In the genomic region with DNA sequence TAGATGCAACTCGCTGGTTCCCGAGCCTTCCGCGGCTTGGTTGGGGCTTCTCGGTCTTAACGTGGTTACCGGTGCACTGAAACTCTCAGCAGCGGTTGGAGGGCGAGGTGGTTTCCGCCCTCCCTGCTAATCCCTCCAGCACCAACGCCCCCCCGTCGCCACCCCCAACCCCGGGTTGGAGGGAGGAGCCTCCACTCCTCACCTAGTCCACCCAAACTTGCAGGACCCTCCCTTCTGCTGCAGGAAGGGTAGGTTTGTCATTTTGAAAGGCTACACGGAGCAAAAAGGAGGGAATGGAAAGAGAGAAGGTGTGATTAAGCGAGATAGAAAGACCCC, we compare ENCODE assay signal across 14 cellular contexts.
DNase-seq lines count a peak whose midpoint lies in the region; ATAC-seq and TF ChIP-seq lines count a peak whose summit lies in the region.
"Had no signal": no experiment of that assay in that cellular context is flagged by ENCODE, and none has a peak within 500 bp of the region (broad histone marks: within the 10 kb centered on the region; RNA-seq: fewer than 3 reads in every experiment).

No MANE protein-coding gene starts in this region.

- intact Hi-C loops in natural killer cell (cut with micrococcal nuclease) = no loop called here

- no peak overlapping the region for H3K27ac Mint-ChIP-seq in natural killer cell
- H3K27ac Mint-ChIP-seq: activated CD4-positive, alpha-beta T cell treated with anti-CD3 and anti-CD28 coated beads, Interleukin-2, amount 10 ng/mL, durations not matched to agents 7 days and 5 days; stimulated activated effector memory CD8-positive, alpha-beta T cell treated with anti-CD3 and anti-CD28 coated beads, Interleukin-12 subunit alpha, Interleukin-12 subunit beta, amount 100 ng/mL, for 72 hours had no signal

- WGBS in HUES64 = 2% methylated on average over 12 of the region's 16 CpGs

- no peaks in the 10 kb centered on the region for H3K36me3 Mint-ChIP-seq in natural killer cell
- H3K36me3 Mint-ChIP-seq: CD14-positive monocyte; stimulated activated effector memory CD8-positive, alpha-beta T cell treated with anti-CD3 and anti-CD28 coated beads, Interleukin-12 subunit alpha, Interleukin-12 subunit beta, amount 100 ng/mL, for 72 hours had no signal

- H3K9ac ChIP-seq in HUES64 (ENCODE audit: low read depth, low read length) = no peak overlapping the region
- H3K9ac ChIP-seq in iPS-20b (ENCODE audit: low read depth, low read length) = no peak overlapping the region

- H3K27ac ChIP-seq in HUES64 (ENCODE audit: low read depth, low read length) = no peak overlapping the region
- H3K27ac ChIP-seq in iPS-20b (ENCODE audit: low read length) = no peak overlapping the region
- H3K27ac ChIP-seq: body of pancreas had no signal

- peaks cover 0 to 4% of the 10 kb centered on the region in 2 donors for H3K9me3 Mint-ChIP-seq in natural killer cell
- H3K9me3 Mint-ChIP-seq: activated CD4-positive, alpha-beta T cell treated with anti-CD3 and anti-CD28 coated beads, Interleukin-2, amount 10 ng/mL, durations not matched to agents 7 days and 5 days; stimulated activated effector memory CD8-positive, alpha-beta T cell treated with anti-CD3 and anti-CD28 coated beads, Interleukin-12 subunit alpha, Interleukin-12 subunit beta, amount 100 ng/mL, for 72 hours had no signal

- peak overlapping the region; percentile 57 for H3K4me3 ChIP-seq in HUES64 (ENCODE audit: low read length)
- peak overlapping the region; percentile 61 for H3K4me3 ChIP-seq in iPS-20b (ENCODE audit: low read length)
- H3K4me3 ChIP-seq: body of pancreas had no signal

- ATAC-seq in natural killer cell = no peak

- H3K36me3 ChIP-seq in HUES64 (ENCODE audit: insufficient read depth, low read length) = no peaks in the 10 kb centered on the region
- no peaks in the 10 kb centered on the region for H3K36me3 ChIP-seq in iPS-20b (ENCODE audit: insufficient read depth, low read depth, low read length)

- H3K4me1 ChIP-seq in HUES64 (ENCODE audit: insufficient read depth, low read length) (peaks cover 21% of the 10 kb centered on the region), iPS-20b (ENCODE audit: insufficient read depth, low read length) (peaks cover 4% of the 10 kb centered on the region; the same call in 1 of the 2 replicates)

- H3K4me3 Mint-ChIP-seq in natural killer cell = no peak overlapping the region
- H3K4me3 Mint-ChIP-seq: activated CD4-positive, alpha-beta T cell treated with anti-CD3 and anti-CD28 coated beads, Interleukin-2, amount 10 ng/mL, durations not matched to agents 7 days and 5 days; stimulated activated effector memory CD8-positive, alpha-beta T cell treated with anti-CD3 and anti-CD28 coated beads, Interleukin-12 subunit alpha, Interleukin-12 subunit beta, amount 100 ng/mL, for 72 hours had no signal

- DNase-seq in COLO668 (lab: John Stamatoyannopoulos, UW; ENCODE audit: unreplicated experiment) (peak; percentile 84), NCI-H774 (lab: John Stamatoyannopoulos, UW) (peak; percentile 68), natural killer cell (no peak), dedifferentiated amniotic fluid mesenchymal stem cell (ENCODE audit: extremely low spot score) (no peak)
- no peak for DNase-seq in activated CD4-positive, CD25-positive, alpha-beta regulatory T cell (lab: John Stamatoyannopoulos, UW)
- no peak for DNase-seq in stimulated activated naive CD4-positive, alpha-beta T cell (lab: John Stamatoyannopoulos, UW)
- DNase-seq: activated CD4-positive, alpha-beta T cell treated with anti-CD3 and anti-CD28 coated beads, Interleukin-2, amount 10 ng/mL, durations not matched to agents 7 days and 5 days; mesenchymal stem cell; T-helper 1 cell had no signal

- no peaks in the 10 kb centered on the region for H3K4me1 Mint-ChIP-seq in natural killer cell
- H3K4me1 Mint-ChIP-seq: activated CD4-positive, alpha-beta T cell treated with anti-CD3 and anti-CD28 coated beads, Interleukin-2, amount 10 ng/mL, durations not matched to agents 7 days and 5 days; CD14-positive monocyte; stimulated activated effector memory CD8-positive, alpha-beta T cell treated with anti-CD3 and anti-CD28 coated beads, Interleukin-12 subunit alpha, Interleukin-12 subunit beta, amount 100 ng/mL, for 72 hours had no signal

- H3K27me3 Mint-ChIP-seq in natural killer cell (ENCODE audit: low read depth in 2 of 2) = peaks cover 29 to 46% of the 10 kb centered on the region in 2 donors

- peaks cover 88% of the 10 kb centered on the region for H3K27me3 ChIP-seq in HUES64 (ENCODE audit: insufficient read depth, low read length)
- H3K27me3 ChIP-seq in iPS-20b (ENCODE audit: insufficient read depth, low read length) = peaks cover 92% of the 10 kb centered on the region

- H3K9me3 ChIP-seq in HUES64 (ENCODE audit: insufficient read depth, low read depth, low read length) = no peaks in the 10 kb centered on the region
- no peaks in the 10 kb centered on the region for H3K9me3 ChIP-seq in iPS-20b (ENCODE audit: insufficient read depth, low read depth, low read length)
- H3K9me3 ChIP-seq: body of pancreas had no signal

- TF ChIP-seq CTCF in natural killer cell (IDR thresholded peaks at IDR 0.05) = no peak

Comparison
In these comparisons a context has a peak if more than half of its experiments do, and no peak if none do; other contexts are left out.
1. DNase-seq: peak in COLO668 (single experiment) and NCI-H774 (single experiment); none in natural killer cell (single experiment), activated CD4-positive, CD25-positive, alpha-beta regulatory T cell (0 of 4), stimulated activated naive CD4-positive, alpha-beta T cell (0 of 6) and dedifferentiated amniotic fluid mesenchymal stem cell (single experiment).